13 cellular contexts compared by ENCODE assay signal in genomic region chr1:27968692-27969091, GRCh38. TPM values are rescaled to one million over a fixed set of nuclear protein-coding genes. Genes with fewer than 3 reads are reported as not detected.
DNase-seq lines count a peak whose midpoint lies in the region; ATAC-seq and TF ChIP-seq lines count a peak whose summit lies in the region.
"Had no signal": no experiment of that assay in that cellular context is flagged by ENCODE, and none has a peak within 500 bp of the region (broad histone marks: within the 10 kb centered on the region; RNA-seq: fewer than 3 reads in every experiment).

No MANE protein-coding gene starts in this region.

- POLR2A ChIA-PET in HEK293 (lab: Yijun Ruan, JAX): interaction anchor here (1.3 kb wide), 1 partner anchor 9 kb away, joined by 6 read pairs; the partner anchor contains the start of gene XKR8

- no peak for TF ChIP-seq POLR2A in adrenal gland (IDR thresholded peaks at IDR 0.05)

- H3K27me3 ChIP-seq in left lung: no peaks in the 10 kb centered on the region
- H3K27me3 ChIP-seq in adrenal gland: no peaks in the 10 kb centered on the region

- no peak for TF ChIP-seq CTCF in AG09309 (IDR thresholded peaks at IDR 0.05; ENCODE audit: control insufficient read depth, insufficient read depth, low read depth, low read length, missing control alignments)
- TF ChIP-seq CTCF in HEK293 (tag by site-specific recombination; IDR thresholded peaks at IDR 0.05): no peak
- TF ChIP-seq CTCF in left lung (IDR thresholded peaks at IDR 0.05): no peak
- no peak for TF ChIP-seq CTCF in adrenal gland (IDR thresholded peaks at IDR 0.05)

- H3K4me1 ChIP-seq in HEK293 (ENCODE audit: control insufficient read depth, insufficient read depth, low read length) (peaks cover 7% of the 10 kb centered on the region), left lung (no peaks in the 10 kb centered on the region), adrenal gland (replicated peaks in 1 of 2) (peaks cover 0 to 5% of the 10 kb centered on the region in 2 donors)

- H3K4me3 ChIP-seq in AG09309 (ENCODE audit: control insufficient read depth, low read depth, low read length) (no peak overlapping the region), HEK293 (ENCODE audit: low read depth, low read length) (no peak overlapping the region), left lung (no peak overlapping the region), adrenal gland (no peak overlapping the region)

- peak; percentile 48 for ATAC-seq in left lung
- no peak for ATAC-seq in HG03571 (IDR thresholded peaks at IDR 0.05; ENCODE audit: unreplicated experiment)

- DNase-seq in AG09309 (ENCODE audit: low read depth) (peak; percentile 87), amniotic stem cell (lab: John Stamatoyannopoulos, UW) (peak; percentile 77), left lung (no peak), NCI-H510A (lab: John Stamatoyannopoulos, UW) (no peak), adrenal gland (no peak)
- DNase-seq in central memory CD4-positive, alpha-beta T cell: no peak
- DNase-seq: activated T-cell treated with anti-CD3 and anti-CD28 coated beads, Interleukin-2, amount 50 U/mL, for 1 hour; GOT3; Karpas-422; occipital lobe; OCI-M1 had no signal

- CTCF ChIA-PET in HEK293 (lab: Yijun Ruan, JAX): interaction anchor here (0.7 to 2.3 kb wide), 6 partner anchors 8 to 960 kb away, joined by 3 to 9 read pairs (median 3); no protein-coding TSS in a partner anchor

- H3K9me3 ChIP-seq in HEK293 (ENCODE audit: control insufficient read depth, insufficient read depth, low read depth, low read length) (no peaks in the 10 kb centered on the region), left lung (no peaks in the 10 kb centered on the region), adrenal gland (replicated peaks in 1 of 3) (no peaks in the 10 kb centered on the region)

- 76 to 80% (median 78%) methylated on average over 3 of the region's 3 CpGs for WGBS in adrenal gland, 4 donors

- H3K36me3 ChIP-seq in HEK293 (ENCODE audit: control insufficient read depth in 2 of 2, insufficient read depth in 1 of 2, low read length in 2 of 2): peaks cover 3 to 79% of the 10 kb centered on the region in 2 experiments; a peak in 2 of 3 replicates
- peaks cover 0 to 72% of the 10 kb centered on the region in 2 donors for H3K36me3 ChIP-seq in left lung
- peaks cover 0 to 27% of the 10 kb centered on the region in 2 donors for H3K36me3 ChIP-seq in adrenal gland (replicated peaks in 1 of 2)

- intact Hi-C loops in left lung (cut with DNase I): no loop called here
- intact Hi-C loops in adrenal gland (cut with DNase I): no loop called here

- H3K27ac ChIP-seq in HEK293 (ENCODE audit: extremely low read depth, low read depth, low read length) (no peak overlapping the region), left lung (no peak overlapping the region), adrenal gland (no peak overlapping the region)

TF ChIP-seq in HEK293, 187 proteins besides CTCF, POLR2A, EP300 and RAD21:
- TF ChIP-seq SCRT2 (tag by site-specific recombination; IDR thresholded peaks at IDR 0.05): peak; percentile 70
- TF ChIP-seq PRDM1 (tag by site-specific recombination; IDR thresholded peaks at IDR 0.05): peak; percentile 40; the same call in 1 of the 2 replicates
- TF ChIP-seq ZNF571 (tag by site-specific recombination; IDR thresholded peaks at IDR 0.05): no peak
TF ChIP-seq in HEK293: peak in this region for 2.

RNA-seq across cellular contexts. Expression of gene XKR8, which starts 8.9 kb away (rescaled TPM):
- total RNA-seq in left lung (10 to 100 TPM in 1 of 2 donors, 1 to 10 TPM in 1; 8.8 to 10.3 TPM), adrenal gland (10 to 100 TPM in 2 of 8 donors, 1 to 10 TPM in 6; 3.3 to 10.7 (median 6.6) TPM)
- 1 to 10 TPM; 2.7 to 8.0 (median 5.3) TPM for polyA plus RNA-seq in adrenal gland

RNA-seq across cellular contexts. Expression of gene SMPDL3B, which starts 33.9 kb away (rescaled TPM):
- total RNA-seq in left lung (10 to 100 TPM; 14.8 to 15.7 TPM), adrenal gland (not detected)
- polyA plus RNA-seq in adrenal gland: under 1 TPM in 1 of 3 donors, not detected in 2; 0.26 TPM
- total RNA-seq: occipital lobe had no signal

RNA-seq across cellular contexts. Expression of gene RPA2, which starts 54.3 kb away (rescaled TPM):
- 10 to 100 TPM; 21.1 to 29.8 TPM for total RNA-seq in left lung
- total RNA-seq in adrenal gland: 10 to 100 TPM; 16.8 to 43.9 (median 32.1) TPM
- 10 to 100 TPM; 15.6 to 36.4 (median 20.2) TPM for polyA plus RNA-seq in adrenal gland

Comparison
In these comparisons a context has a peak if more than half of its experiments do, and no peak if none do; other contexts are left out.
1. DNase-seq: peak in AG09309 (single experiment) and amniotic stem cell (single experiment); none in left lung (0 of 2), central memory CD4-positive, alpha-beta T cell (single experiment), NCI-H510A (single experiment) and adrenal gland (0 of 7).
2. RNA of gene SMPDL3B, which starts 33.9 kb away (total RNA-seq): 14.8 to 15.7 TPM in left lung; not detected in adrenal gland; every median in the first group is over 10 times any median in the second.